Comparison of ENCODE assay signal across 8 cellular contexts in genomic region chr6:30719356-30719755, GRCh38. TPM values are rescaled to one million over a fixed set of nuclear protein-coding genes. Genes with fewer than 3 reads are reported as not detected.
DNase-seq lines count a peak whose midpoint lies in the region; ATAC-seq and TF ChIP-seq lines count a peak whose summit lies in the region.

No MANE protein-coding gene starts in this region.

- H3K9me3 Mint-ChIP-seq in activated T-cell treated with anti-CD3 and anti-CD28 coated beads, Interleukin-2, amount 50 U/mL, for 4 hours: no peaks in the 10 kb centered on the region
- peaks cover 0 to 3% of the 10 kb centered on the region in 2 donors for H3K9me3 Mint-ChIP-seq in activated naive CD4-positive, alpha-beta T cell treated with anti-CD3 and anti-CD28 coated beads, Interleukin-2, amount 50 U/mL, for 72 hours

- peak overlapping the region; percentile 93 to 97 for H3K27ac Mint-ChIP-seq in activated naive CD4-positive, alpha-beta T cell treated with anti-CD3 and anti-CD28 coated beads, Interleukin-2, amount 50 U/mL, for 72 hours

- peak overlapping the region; percentile 99 for H3K4me3 Mint-ChIP-seq in activated T-cell treated with anti-CD3 and anti-CD28 coated beads, Interleukin-2, amount 50 U/mL, for 4 hours

- peaks cover 36% of the 10 kb centered on the region for H3K36me3 Mint-ChIP-seq in activated T-cell treated with anti-CD3 and anti-CD28 coated beads, Interleukin-2, amount 50 U/mL, for 4 hours (ENCODE audit: insufficient read depth)
- H3K36me3 Mint-ChIP-seq in activated naive CD4-positive, alpha-beta T cell treated with anti-CD3 and anti-CD28 coated beads, Interleukin-2, amount 50 U/mL, for 72 hours: peaks cover 76% of the 10 kb centered on the region in 2 donors

- TF ChIP-seq CTCF in tibial nerve (IDR thresholded peaks at IDR 0.05): no peak

- H3K27me3 ChIP-seq in tibial nerve: no peaks in the 10 kb centered on the region

- peak overlapping the region; percentile 82 to 95 (median 93) for H3K27ac ChIP-seq in tibial nerve

- DNase-seq in activated T-cell treated with anti-CD3 and anti-CD28 coated beads, Interleukin-2, amount 50 U/mL, for 4 hours: no peak
- DNase-seq in activated T-cell treated with anti-CD3 and anti-CD28 coated beads, Interleukin-2, amount 50 U/mL, for 1 hour: no peak
- no peak for DNase-seq in activated naive CD4-positive, alpha-beta T cell treated with anti-CD3 and anti-CD28 coated beads, Interleukin-2, amount 50 U/mL, for 72 hours (ENCODE audit: low spot score in 2 of 2)
- DNase-seq in kidney tubule cell (ENCODE audit: low spot score) (peak; percentile 41), tibial nerve (ENCODE audit: low spot score in 2 of 2) (no peak), NAMALWA (ENCODE audit: low spot score) (no peak), GOT3 (lab: John Stamatoyannopoulos, UW) (no peak), EL (no peak)

- H3K4me3 ChIP-seq in tibial nerve: peak overlapping the region; percentile 36 to 85 (median 74)

- TF ChIP-seq POLR2A in tibial nerve (IDR thresholded peaks at IDR 0.05): no peak

- H3K4me1 Mint-ChIP-seq in activated T-cell treated with anti-CD3 and anti-CD28 coated beads, Interleukin-2, amount 50 U/mL, for 4 hours (ENCODE audit: low read depth): peaks cover 52% of the 10 kb centered on the region

- H3K9me3 ChIP-seq in tibial nerve: no peaks in the 10 kb centered on the region

- TF ChIP-seq EP300 in tibial nerve (IDR thresholded peaks at IDR 0.05): no peak

- peaks cover 0 to 26% (median 19%) of the 10 kb centered on the region in 3 donors for H3K36me3 ChIP-seq in tibial nerve

- ATAC-seq in activated T-cell treated with anti-CD3 and anti-CD28 coated beads, Interleukin-2, amount 50 U/mL, for 4 hours: no peak
- no peak for ATAC-seq in activated naive CD4-positive, alpha-beta T cell treated with anti-CD3 and anti-CD28 coated beads, Interleukin-2, amount 50 U/mL, for 72 hours

- no peaks in the 10 kb centered on the region for H3K27me3 Mint-ChIP-seq in activated T-cell treated with anti-CD3 and anti-CD28 coated beads, Interleukin-2, amount 50 U/mL, for 4 hours (ENCODE audit: low read depth)

- H3K4me1 ChIP-seq in tibial nerve: peaks cover 0 to 59% (median 24%) of the 10 kb centered on the region in 4 donors

- 15 to 18% methylated on average over 8 of the region's 8 CpGs for WGBS in tibial nerve, 2 donors

RNA-seq across cellular contexts. Expression of gene TUBB, which starts 0.8 kb away (rescaled TPM):
- 1,000 to 10,000 TPM; 1,153 to 1,485 (median 1,301) TPM for total RNA-seq in activated T-cell treated with anti-CD3 and anti-CD28 coated beads, Interleukin-2, amount 50 U/mL, for 4 hours
- total RNA-seq in activated naive CD4-positive, alpha-beta T cell treated with anti-CD3 and anti-CD28 coated beads, Interleukin-2, amount 50 U/mL, for 72 hours: 1,000 to 10,000 TPM; 1,507 to 1,783 TPM
- 100 to 1,000 TPM; 152 to 218 (median 207) TPM for total RNA-seq in tibial nerve

RNA-seq across cellular contexts. Expression of gene MDC1, which starts 2.3 kb away (rescaled TPM):
- total RNA-seq in activated T-cell treated with anti-CD3 and anti-CD28 coated beads, Interleukin-2, amount 50 U/mL, for 4 hours: 10 to 100 TPM; 65.4 to 69.5 (median 65.8) TPM
- total RNA-seq in activated naive CD4-positive, alpha-beta T cell treated with anti-CD3 and anti-CD28 coated beads, Interleukin-2, amount 50 U/mL, for 72 hours: 100 to 1,000 TPM in 1 of 2 donors, 10 to 100 TPM in 1; 84.2 to 127 TPM
- 10 to 100 TPM; 21.3 to 36.0 (median 26.2) TPM for total RNA-seq in tibial nerve

RNA-seq across cellular contexts. Expression of gene FLOT1, which starts 23.1 kb away (rescaled TPM):
- 10 to 100 TPM; 93.0 to 98.1 (median 95.0) TPM for total RNA-seq in activated T-cell treated with anti-CD3 and anti-CD28 coated beads, Interleukin-2, amount 50 U/mL, for 4 hours
- 100 to 1,000 TPM; 194 to 219 TPM for total RNA-seq in activated naive CD4-positive, alpha-beta T cell treated with anti-CD3 and anti-CD28 coated beads, Interleukin-2, amount 50 U/mL, for 72 hours
- 100 to 1,000 TPM in 1 of 4 donors, 10 to 100 TPM in 3; 83.1 to 157 (median 94.6) TPM for total RNA-seq in tibial nerve

RNA-seq across cellular contexts. Expression of gene IER3, which starts 25.0 kb away (rescaled TPM):
- total RNA-seq in activated T-cell treated with anti-CD3 and anti-CD28 coated beads, Interleukin-2, amount 50 U/mL, for 4 hours: 100 to 1,000 TPM; 519 to 552 (median 531) TPM
- total RNA-seq in activated naive CD4-positive, alpha-beta T cell treated with anti-CD3 and anti-CD28 coated beads, Interleukin-2, amount 50 U/mL, for 72 hours: 100 to 1,000 TPM in 1 of 2 donors, 10 to 100 TPM in 1; 70.0 to 279 TPM
- total RNA-seq in tibial nerve: 10 to 100 TPM in 1 of 4 donors, 1 to 10 TPM in 3; 4.5 to 15.3 (median 8.0) TPM

RNA-seq across cellular contexts. Expression of gene NRM, which starts 28.6 kb away (rescaled TPM):
- total RNA-seq in activated T-cell treated with anti-CD3 and anti-CD28 coated beads, Interleukin-2, amount 50 U/mL, for 4 hours: 10 to 100 TPM in 2 of 3 donors, 1 to 10 TPM in 1; 9.7 to 10.5 (median 10.2) TPM
- total RNA-seq in activated naive CD4-positive, alpha-beta T cell treated with anti-CD3 and anti-CD28 coated beads, Interleukin-2, amount 50 U/mL, for 72 hours: 10 to 100 TPM; 35.7 to 53.5 TPM
- 10 to 100 TPM in 1 of 4 donors, 1 to 10 TPM in 3; 6.0 to 13.3 (median 6.9) TPM for total RNA-seq in tibial nerve

Comparison
In these comparisons a context has a peak if more than half of its experiments do, and no peak if none do; other contexts are left out.
1. RNA of gene TUBB, which starts 0.8 kb away (total RNA-seq): 1,507 to 1,783 TPM in activated naive CD4-positive, alpha-beta T cell treated with anti-CD3 and anti-CD28 coated beads, Interleukin-2, amount 50 U/mL, for 72 hours and 1,153 to 1,485 TPM in activated T-cell treated with anti-CD3 and anti-CD28 coated beads, Interleukin-2, amount 50 U/mL, for 4 hours; 152 to 218 TPM in tibial nerve; every median in the first group is over 4 times any median in the second.